ENCODE assay signal across 22 cellular contexts in genomic region chr18:66993492-66993891, GRCh38.
DNase-seq lines count a peak whose midpoint lies in the region; ATAC-seq and FAIRE-seq lines count a peak whose summit lies in the region.
"Had no signal": no experiment of that assay in that cellular context is flagged by ENCODE, and none has a peak within 500 bp of the region (broad histone marks: within the 10 kb centered on the region; RNA-seq: fewer than 3 reads in every experiment).

No MANE protein-coding gene starts in this region.

- FAIRE-seq in GM19239 (lab: Jason Lieb, UNC): no peak
- FAIRE-seq: GM12892, kidney had no signal

- no peak overlapping the region for H3K4me3 Mint-ChIP-seq in stimulated activated effector memory CD8-positive, alpha-beta T cell treated with anti-CD3 and anti-CD28 coated beads, Interleukin-12 subunit alpha, Interleukin-12 subunit beta, amount 100 ng/mL, for 72 hours
- H3K4me3 Mint-ChIP-seq: activated T-cell treated with anti-CD3 and anti-CD28 coated beads, Interleukin-2, amount 50 U/mL, for 72 hours; CD4-positive, alpha-beta memory T cell; nephron progenitor cell had no signal

- H3K4me1 Mint-ChIP-seq in stimulated activated effector memory CD8-positive, alpha-beta T cell treated with anti-CD3 and anti-CD28 coated beads, Interleukin-12 subunit alpha, Interleukin-12 subunit beta, amount 100 ng/mL, for 72 hours: no peaks in the 10 kb centered on the region
- H3K4me1 Mint-ChIP-seq: CD4-positive, alpha-beta memory T cell; nephron progenitor cell had no signal

- peaks cover 7% of the 10 kb centered on the region for H3K9me3 Mint-ChIP-seq in stimulated activated effector memory CD8-positive, alpha-beta T cell treated with anti-CD3 and anti-CD28 coated beads, Interleukin-12 subunit alpha, Interleukin-12 subunit beta, amount 100 ng/mL, for 72 hours
- H3K9me3 Mint-ChIP-seq: nephron progenitor cell had no signal

- H3K27ac Mint-ChIP-seq in stimulated activated effector memory CD8-positive, alpha-beta T cell treated with anti-CD3 and anti-CD28 coated beads, Interleukin-12 subunit alpha, Interleukin-12 subunit beta, amount 100 ng/mL, for 72 hours: no peak overlapping the region
- H3K27ac Mint-ChIP-seq: activated T-cell treated with anti-CD3 and anti-CD28 coated beads, Interleukin-2, amount 50 U/mL, for 72 hours; CD4-positive, alpha-beta memory T cell; nephron progenitor cell had no signal

- DNase-seq in HT-29 (ENCODE audit: low spot score): peak; percentile 74
- DNase-seq in astrocyte of the hippocampus (ENCODE audit: low read depth, low spot score): peak; percentile 15
- peak; percentile 26 for DNase-seq in iPS-NIHi7 (ENCODE audit: extremely low spot score)
- no peak for DNase-seq in stimulated activated effector memory CD8-positive, alpha-beta T cell treated with anti-CD3 and anti-CD28 coated beads, Interleukin-12 subunit alpha, Interleukin-12 subunit beta, amount 100 ng/mL, for 72 hours (ENCODE audit: low spot score in 2 of 2)
- no peak for DNase-seq in GM19239 (ENCODE audit: insufficient read length, low spot score)
- DNase-seq: activated CD4-positive, alpha-beta T cell treated with anti-CD3 and anti-CD28 coated beads for 4 hours; activated naive CD4-positive, alpha-beta T cell treated with anti-CD3 and anti-CD28 coated beads, Interleukin-2, amount 50 U/mL, for 16 hours; activated T-cell treated with anti-CD3 and anti-CD28 coated beads, Interleukin-2, amount 50 U/mL, for 72 hours; CD4-positive, alpha-beta memory T cell; heart right ventricle; kidney; NCI-H1417 treated with DMSO at 0.1 percent for 48 hours; NCI-H2171; NCI-H526 treated with DMSO at 0.1 percent for 48 hours; nephron progenitor cell; posterior cingulate gyrus; stimulated activated CD4-positive, alpha-beta T cell treated with anti-CD3 and anti-CD28 coated beads, Interleukin-2, amount 100 ng/mL, for 24 hours; stimulated activated naive CD8-positive, alpha-beta T cell treated with anti-CD3 and anti-CD28 coated beads, Interleukin-15, Interleukin-2, amounts not matched to agents 100 U/mL and 50 U/mL, for 24 hours; thyroid gland had no signal

- no peaks in the 10 kb centered on the region for H3K36me3 Mint-ChIP-seq in stimulated activated effector memory CD8-positive, alpha-beta T cell treated with anti-CD3 and anti-CD28 coated beads, Interleukin-12 subunit alpha, Interleukin-12 subunit beta, amount 100 ng/mL, for 72 hours
- H3K36me3 Mint-ChIP-seq: CD4-positive, alpha-beta memory T cell had no signal

- ATAC-seq in stimulated activated effector memory CD8-positive, alpha-beta T cell treated with anti-CD3 and anti-CD28 coated beads, Interleukin-12 subunit alpha, Interleukin-12 subunit beta, amount 100 ng/mL, for 72 hours: peak; percentile 8
- ATAC-seq in GM21619 (IDR thresholded peaks at IDR 0.05; ENCODE audit: unreplicated experiment): no peak
- no peak for ATAC-seq in HG03139 (IDR thresholded peaks at IDR 0.05; ENCODE audit: unreplicated experiment)
- ATAC-seq: activated T-cell treated with anti-CD3 and anti-CD28 coated beads, Interleukin-2, amount 50 U/mL, for 72 hours; heart right ventricle; stimulated activated naive CD8-positive, alpha-beta T cell treated with anti-CD3 and anti-CD28 coated beads, Interleukin-15, Interleukin-2, amounts not matched to agents 100 U/mL and 50 U/mL, for 24 hours had no signal

Comparison
In these comparisons a context has a peak if more than half of its experiments do, and no peak if none do; other contexts are left out.
1. DNase-seq: peak in HT-29 (single experiment), astrocyte of the hippocampus (single experiment) and iPS-NIHi7 (single experiment); none in stimulated activated effector memory CD8-positive, alpha-beta T cell treated with anti-CD3 and anti-CD28 coated beads, Interleukin-12 subunit alpha, Interleukin-12 subunit beta, amount 100 ng/mL, for 72 hours (0 of 2) and GM19239 (single experiment).